20 cellular contexts compared by ENCODE assay signal in the genomic region with DNA sequence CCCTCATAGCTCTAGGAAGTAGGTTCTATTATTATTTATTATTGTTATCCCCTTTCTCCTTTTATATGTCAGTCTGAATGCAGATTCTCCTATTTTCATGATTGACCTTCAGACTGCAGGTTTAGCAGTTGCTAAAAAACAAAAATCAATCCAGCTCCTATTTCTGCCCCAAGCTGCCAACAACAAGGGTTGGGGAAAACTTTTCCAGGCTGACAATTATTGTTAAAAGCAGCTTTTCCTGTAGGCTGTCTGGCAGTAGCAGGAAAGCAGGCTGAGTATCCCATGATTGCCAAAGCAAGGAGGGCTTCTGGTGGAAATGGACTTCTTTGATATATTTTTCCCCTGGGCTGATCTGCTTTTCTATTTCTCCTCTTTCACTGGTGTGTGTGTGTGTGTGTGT.
"Had no signal": no experiment of that assay in that cellular context is flagged by ENCODE, and none has a peak within 500 bp of the region (broad histone marks: within the 10 kb centered on the region; RNA-seq: fewer than 3 reads in every experiment).

No MANE protein-coding gene starts in this region.

- H3K4me3 ChIP-seq: dorsolateral prefrontal cortex, gastrocnemius medialis, heart left ventricle, right atrium auricular region, stomach, testis, upper lobe of left lung had no signal

- H3K27me3 Mint-ChIP-seq: activated naive CD8-positive, alpha-beta T cell; progenitor cell of endocrine pancreas had no signal

- DNase-seq: activated CD4-positive, alpha-beta T cell treated with anti-CD3 and anti-CD28 coated beads, Interleukin-2, amount 50 U/mL, for 48 hours; amniotic stem cell; dorsolateral prefrontal cortex; erythroblast; gastrocnemius medialis; heart left ventricle; kidney glomerular epithelial cell; small intestine; stimulated activated CD4-positive, alpha-beta T cell treated with anti-CD3 and anti-CD28 coated beads, Interleukin-15, amount 100 ng/mL, for 24 hours; stimulated activated CD4-positive, alpha-beta T cell treated with anti-CD3 and anti-CD28 coated beads, Interleukin-4, amount 100 ng/mL, for 1 hour; stomach; SW 1271; T-helper 2 cell; testis; upper lobe of left lung; WERI-Rb-1 had no signal

- H3K9me3 ChIP-seq: gastrocnemius medialis, heart left ventricle, right atrium auricular region, stomach, testis, upper lobe of left lung had no signal

- H3K27ac ChIP-seq: dorsolateral prefrontal cortex, gastrocnemius medialis, stomach, upper lobe of left lung, WERI-Rb-1 had no signal

- ATAC-seq: gastrocnemius medialis; heart left ventricle; stimulated activated effector memory CD8-positive, alpha-beta T cell treated with anti-CD3 and anti-CD28 coated beads, Interleukin-12 subunit alpha, Interleukin-12 subunit beta, amount 100 ng/mL, for 72 hours had no signal

- H3K9me3 Mint-ChIP-seq: stimulated activated effector memory CD8-positive, alpha-beta T cell treated with anti-CD3 and anti-CD28 coated beads, Interleukin-12 subunit alpha, Interleukin-12 subunit beta, amount 100 ng/mL, for 72 hours had no signal

- H3K27me3 ChIP-seq: dorsolateral prefrontal cortex, gastrocnemius medialis, heart left ventricle, right atrium auricular region, stomach, testis, upper lobe of left lung had no signal

- H3K36me3 Mint-ChIP-seq: activated naive CD8-positive, alpha-beta T cell; stimulated activated effector memory CD8-positive, alpha-beta T cell treated with anti-CD3 and anti-CD28 coated beads, Interleukin-12 subunit alpha, Interleukin-12 subunit beta, amount 100 ng/mL, for 72 hours had no signal

- H3K27ac Mint-ChIP-seq: activated naive CD8-positive, alpha-beta T cell; progenitor cell of endocrine pancreas; stimulated activated effector memory CD8-positive, alpha-beta T cell treated with anti-CD3 and anti-CD28 coated beads, Interleukin-12 subunit alpha, Interleukin-12 subunit beta, amount 100 ng/mL, for 72 hours had no signal

- H3K4me3 Mint-ChIP-seq: activated naive CD8-positive, alpha-beta T cell; stimulated activated effector memory CD8-positive, alpha-beta T cell treated with anti-CD3 and anti-CD28 coated beads, Interleukin-12 subunit alpha, Interleukin-12 subunit beta, amount 100 ng/mL, for 72 hours had no signal

- FAIRE-seq: small intestine had no signal

- H3K36me3 ChIP-seq: gastrocnemius medialis, heart left ventricle, right atrium auricular region, stomach, upper lobe of left lung, WERI-Rb-1 had no signal
